8 cellular contexts compared by ENCODE assay signal in genomic region chr16:28823291-28823718, GRCh38. TPM values are rescaled to one million over a fixed set of nuclear protein-coding genes. Genes with fewer than 3 reads are reported as not detected.
DNase-seq lines count a peak whose midpoint lies in the region; ATAC-seq, FAIRE-seq and TF ChIP-seq lines count a peak whose summit lies in the region.

No MANE protein-coding gene starts in this region.

- peaks cover 0 to 5% of the 10 kb centered on the region in 2 donors for H3K27me3 Mint-ChIP-seq in CD4-positive, alpha-beta memory T cell
- H3K27me3 Mint-ChIP-seq in T-cell: no peaks in the 10 kb centered on the region

- peak in 3 of 5 donors; percentile 56 to 65 (median 64) for DNase-seq in CD4-positive, alpha-beta memory T cell
- peak; percentile 75 for DNase-seq in H7
- peak in 18 of 34 experiments; percentile 12 to 50 (median 35) for DNase-seq in T-cell
- DNase-seq in fibroblast of mammary gland (ENCODE audit: low read depth): no peak
- no peak for DNase-seq in superior temporal gyrus (ENCODE audit: extremely low spot score)
- DNase-seq in glomerular visceral epithelial cell (ENCODE audit: extremely low spot score): no peak
- no peak for DNase-seq in D721Med (ENCODE audit: insufficient read length, low spot score)

- H3K4me1 Mint-ChIP-seq in CD4-positive, alpha-beta memory T cell: peaks cover 26 to 55% (median 40%) of the 10 kb centered on the region in 4 donors
- H3K4me1 Mint-ChIP-seq in T-cell: peaks cover 36 to 53% (median 46%) of the 10 kb centered on the region in 3 donors

- CTCF ChIA-PET in CD4-positive, alpha-beta memory T cell (lab: Charles Lee; ENCODE audit: partially characterized antibody): interaction anchor here (1.4 to 2.3 kb wide), 3 partner anchors 39 to 122 kb away, joined by 3 to 9 read pairs (median 5); no protein-coding TSS in a partner anchor
- CTCF ChIA-PET in T-cell (lab: Charles Lee): interaction anchor here in 1 of 2 donors (0.8 to 1.0 kb wide), 3 partner anchors 22 to 40 kb away, joined by 4 to 7 read pairs (median 6); partner anchors contain the start of genes SH2B1 and TUFM

- peak overlapping the region; percentile 99 for H3K4me2 ChIP-seq in parathyroid adenoma (ENCODE audit: low read length)

- peak overlapping the region; percentile 98 for H3K27ac ChIP-seq in CD4-positive, alpha-beta memory T cell (ENCODE audit: low read depth, low read length)
- peak overlapping the region; percentile 95 for H3K27ac ChIP-seq in parathyroid adenoma

- peak; percentile 11 to 18 (median 16) for ATAC-seq in T-cell (replicated peaks in 1 of 4)

- peaks cover 0 to 5% (median 0%) of the 10 kb centered on the region in 8 donors for H3K9me3 Mint-ChIP-seq in CD4-positive, alpha-beta memory T cell
- H3K9me3 Mint-ChIP-seq in T-cell: no peaks in the 10 kb centered on the region

- POLR2A ChIA-PET in CD4-positive, alpha-beta memory T cell (lab: Charles Lee; ENCODE audit: partially characterized antibody): interaction anchor here (0.6 to 4.6 kb wide), 17 partner anchors 9 to 1495 kb away, joined by 3 to 84 read pairs (median 6); partner anchors contain the start of genes NFATC2IP, RABEP2, SH2B1 and SPNS1
- POLR2A ChIA-PET in T-cell (lab: Charles Lee): interaction anchor here (0.6 to 0.7 kb wide), 4 partner anchors 14 to 1532 kb away, joined by 4 to 10 read pairs (median 6); no protein-coding TSS in a partner anchor

- H2AFZ ChIP-seq in parathyroid adenoma: peak overlapping the region; percentile 79

- H3K4me1 ChIP-seq in CD4-positive, alpha-beta memory T cell (ENCODE audit: insufficient read depth, low read length): peaks cover 32% of the 10 kb centered on the region
- H3K4me1 ChIP-seq in parathyroid adenoma: peaks cover 10% of the 10 kb centered on the region

- H3K4me3 ChIP-seq in CD4-positive, alpha-beta memory T cell (ENCODE audit: low read length in 2 of 2): peak overlapping the region; percentile 85 to 97
- H3K4me3 ChIP-seq in H7 (ENCODE audit: insufficient read depth, low read depth, low read length) (peak overlapping the region; percentile 95), fibroblast of mammary gland (ENCODE audit: control insufficient read depth, low read depth, low read length) (peak overlapping the region; percentile 92), parathyroid adenoma (ENCODE audit: low read depth, low read length) (peak overlapping the region; percentile 99)

- H3K27me3 ChIP-seq in CD4-positive, alpha-beta memory T cell (ENCODE audit: insufficient read depth, low read length): no peaks in the 10 kb centered on the region
- H3K27me3 ChIP-seq in H7 (ENCODE audit: control insufficient read depth, insufficient read depth, low read length): no peaks in the 10 kb centered on the region
- H3K27me3 ChIP-seq in parathyroid adenoma (ENCODE audit: control insufficient read depth, insufficient read depth, low read length): no peaks in the 10 kb centered on the region

- peaks cover 31 to 51% of the 10 kb centered on the region in 2 donors for H3K36me3 Mint-ChIP-seq in CD4-positive, alpha-beta memory T cell
- peaks cover 29% of the 10 kb centered on the region for H3K36me3 Mint-ChIP-seq in T-cell

- H3K36me3 ChIP-seq in CD4-positive, alpha-beta memory T cell (ENCODE audit: insufficient read depth, low read length): peaks cover 31% of the 10 kb centered on the region
- H3K36me3 ChIP-seq in H7 (replicated peaks; ENCODE audit: control insufficient read depth, insufficient read depth, low read length) (peaks cover 23% of the 10 kb centered on the region), parathyroid adenoma (ENCODE audit: control insufficient read depth, insufficient read depth, low read length) (no peaks in the 10 kb centered on the region)

- peak overlapping the region; percentile 77 to 98 (median 91) for H3K27ac Mint-ChIP-seq in CD4-positive, alpha-beta memory T cell
- H3K27ac Mint-ChIP-seq in T-cell: peak overlapping the region in 1 of 2 donors; percentile 84

- FAIRE-seq in D721Med (lab: Jason Lieb, UNC): no peak

- peak overlapping the region; percentile 98 for H3K9ac ChIP-seq in parathyroid adenoma

- H3K79me2 ChIP-seq in parathyroid adenoma: peaks cover 34% of the 10 kb centered on the region

- no peaks in the 10 kb centered on the region for H3K9me3 ChIP-seq in CD4-positive, alpha-beta memory T cell (ENCODE audit: control insufficient read depth in 1 of 2, low read length in 2 of 2)
- no peaks in the 10 kb centered on the region for H3K9me3 ChIP-seq in parathyroid adenoma (ENCODE audit: control insufficient read depth, low read length)

- no peak for TF ChIP-seq CTCF in fibroblast of mammary gland (conservative IDR thresholded peaks at IDR 0.05; ENCODE audit: control insufficient read depth, insufficient read depth, low read depth, low read length)
- no peak for TF ChIP-seq CTCF in parathyroid adenoma (IDR thresholded peaks at IDR 0.05)
- TF ChIP-seq CTCF in D721Med (IDR thresholded peaks at IDR 0.05; ENCODE audit: insufficient read depth, missing control alignments): no peak

- intact Hi-C loops in CD4-positive, alpha-beta memory T cell (cut with micrococcal nuclease): loop anchor here (2.0 kb wide), 1 partner anchor 1875 kb away; the partner anchor contains the start of gene SRCAP

- H3K4me3 Mint-ChIP-seq in CD4-positive, alpha-beta memory T cell: peak overlapping the region; percentile 80 to 99 (median 90)
- peak overlapping the region; percentile 96 to 98 (median 98) for H3K4me3 Mint-ChIP-seq in T-cell

RNA-seq across cellular contexts. Expression of gene ATXN2L, which starts 0.5 kb away (rescaled TPM):
- total RNA-seq in CD4-positive, alpha-beta memory T cell: 100 to 1,000 TPM; 262 to 266 TPM
- 10 to 100 TPM in 1 of 2 donors, 1 to 10 TPM in 1; 7.1 to 38.5 TPM for polyA plus RNA-seq in CD4-positive, alpha-beta memory T cell
- 77.9 and 88.4 TPM in 2 replicates for total RNA-seq in H7 (2014; rRNA removed; shearing (Covaris generic))
- total RNA-seq in T-cell: 100 to 1,000 TPM; 273 to 345 (median 281) TPM

RNA-seq across cellular contexts. Expression of gene TUFM, which starts 22.8 kb away (rescaled TPM):
- total RNA-seq in CD4-positive, alpha-beta memory T cell: 100 to 1,000 TPM in 1 of 2 experiments, 10 to 100 TPM in 1; 98.0 to 108 TPM
- 100 to 1,000 TPM; 138 to 198 TPM for polyA plus RNA-seq in CD4-positive, alpha-beta memory T cell
- total RNA-seq in H7 (2014; rRNA removed; shearing (Covaris generic)): 299 and 301 TPM in 2 replicates
- 100 to 1,000 TPM in 4 of 5 donors, 10 to 100 TPM in 1; 90.2 to 131 (median 105) TPM for total RNA-seq in T-cell

RNA-seq across cellular contexts. Expression of gene SH2B1, which starts 40.3 kb away (rescaled TPM):
- 100 to 1,000 TPM; 127 TPM for total RNA-seq in CD4-positive, alpha-beta memory T cell
- 1 to 10 TPM; 3.1 to 4.0 TPM for polyA plus RNA-seq in CD4-positive, alpha-beta memory T cell
- 38.9 and 40.0 TPM in 2 replicates for total RNA-seq in H7 (2014; rRNA removed; shearing (Covaris generic))
- total RNA-seq in T-cell: 100 to 1,000 TPM in 3 of 5 donors, 10 to 100 TPM in 2; 90.5 to 127 (median 120) TPM

RNA-seq across cellular contexts. Expression of gene ATP2A1, which starts 55.0 kb away (rescaled TPM):
- under 1 TPM; 0.67 to 0.94 TPM for total RNA-seq in CD4-positive, alpha-beta memory T cell
- polyA plus RNA-seq in CD4-positive, alpha-beta memory T cell: not detected
- 0.10 and 1.0 TPM in 2 replicates for total RNA-seq in H7 (2014; rRNA removed; shearing (Covaris generic))
- total RNA-seq in T-cell: 1 to 10 TPM in 2 of 5 donors, under 1 TPM in 3; 0.82 to 1.6 (median 0.95) TPM

Comparison
In these comparisons a context has a peak if more than half of its experiments do, and no peak if none do; other contexts are left out.
1. DNase-seq: peak in CD4-positive, alpha-beta memory T cell (3 of 5), H7 (single experiment) and T-cell (18 of 34); none in fibroblast of mammary gland (single experiment), superior temporal gyrus (single experiment), glomerular visceral epithelial cell (single experiment) and D721Med (single experiment).
2. Peak in every context shown above with its lines, with median percentiles within 50 percentile points of each other: H3K4me3 ChIP-seq.